In the genomic region with DNA sequence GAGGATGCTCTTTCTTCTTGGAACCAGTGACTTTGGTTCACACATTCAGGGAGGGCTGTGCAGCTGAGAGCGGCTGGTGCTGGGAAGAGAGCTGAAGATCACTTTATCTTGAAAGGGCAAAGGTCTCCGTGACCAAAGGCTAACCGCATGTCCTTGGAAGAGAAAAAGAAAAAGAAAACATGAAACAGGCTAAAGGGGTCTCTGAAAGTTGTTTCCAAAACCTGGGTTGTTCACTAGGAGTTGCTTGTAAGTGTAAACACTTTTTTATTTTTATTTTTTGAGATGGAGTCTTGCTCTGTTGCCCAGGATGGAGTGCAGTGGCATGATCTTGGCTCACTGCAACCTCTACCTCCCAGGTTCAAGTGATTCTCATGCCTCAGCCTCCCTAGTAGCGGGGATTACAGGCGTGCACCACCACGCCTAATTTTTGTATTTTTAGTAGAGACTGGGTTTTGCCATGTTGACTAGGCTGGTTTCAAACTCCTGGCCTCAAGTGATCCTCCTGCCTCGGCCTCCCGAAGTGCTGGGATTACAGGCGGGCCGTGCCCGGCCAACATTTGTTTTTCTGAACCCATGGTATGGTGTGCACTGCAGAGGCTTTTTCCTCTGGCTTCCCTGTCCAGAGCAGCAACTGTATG, we compare ENCODE assay signal across 1 cellular context.
TF ChIP-seq lines count a peak whose summit lies in the region.
"Not testable (repeated sequence)": the region's sequence is repeated elsewhere in the genome, so short reads cannot be mapped to it uniquely, and the experiment has no call there.

No MANE protein-coding gene starts in this region.

TF ChIP-seq in HepG2, 621 proteins besides CTCF, POLR2A, EP300 and RAD21:
- peak; percentile 74 for TF ChIP-seq ZMYM3 (CRISPR knock-in tag; IDR thresholded peaks at IDR 0.05)
- peak; percentile 45 for TF ChIP-seq HNRNPK (IDR thresholded peaks at IDR 0.05; ENCODE audit: low read depth, low read length, poor library complexity, severe bottlenecking)
- 0 out of 2 replicates have a peak, but pooled peaks have one; percentile 41 for TF ChIP-seq ZNF598 (CRISPR knock-in tag; IDR thresholded peaks at IDR 0.05; ENCODE audit: borderline replicate concordance)
- TF ChIP-seq ZNF460 (CRISPR knock-in tag; IDR thresholded peaks at IDR 0.05; ENCODE audit: borderline replicate concordance): peak; percentile 46; the same call in 1 of the 2 replicates
- TF ChIP-seq, protein P1, sequence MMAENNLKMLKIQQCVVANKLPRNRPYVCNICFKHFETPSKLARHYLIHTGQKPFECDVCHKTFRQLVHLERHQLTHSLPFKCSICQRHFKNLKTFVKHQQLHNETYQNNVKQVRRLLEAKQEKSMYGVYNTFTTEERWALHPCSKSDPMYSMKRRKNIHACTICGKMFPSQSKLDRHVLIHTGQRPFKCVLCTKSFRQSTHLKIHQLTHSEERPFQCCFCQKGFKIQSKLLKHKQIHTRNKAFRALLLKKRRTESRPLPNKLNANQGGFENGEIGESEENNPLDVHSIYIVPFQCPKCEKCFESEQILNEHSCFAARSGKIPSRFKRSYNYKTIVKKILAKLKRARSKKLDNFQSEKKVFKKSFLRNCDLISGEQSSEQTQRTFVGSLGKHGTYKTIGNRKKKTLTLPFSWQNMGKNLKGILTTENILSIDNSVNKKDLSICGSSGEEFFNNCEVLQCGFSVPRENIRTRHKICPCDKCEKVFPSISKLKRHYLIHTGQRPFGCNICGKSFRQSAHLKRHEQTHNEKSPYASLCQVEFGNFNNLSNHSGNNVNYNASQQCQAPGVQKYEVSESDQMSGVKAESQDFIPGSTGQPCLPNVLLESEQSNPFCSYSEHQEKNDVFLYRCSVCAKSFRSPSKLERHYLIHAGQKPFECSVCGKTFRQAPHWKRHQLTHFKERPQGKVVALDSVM (CRISPR knock-in tag; IDR thresholded peaks at IDR 0.05): peak; percentile 93
- TF ChIP-seq PPARG (CRISPR knock-in tag; conservative IDR thresholded peaks at IDR 0.05): peak; percentile 56
- 0 out of 2 replicates have a peak, but pooled peaks have one; percentile 10 for TF ChIP-seq ZNF274 (CRISPR knock-in tag; IDR thresholded peaks at IDR 0.05)
- TF ChIP-seq KAT7 (CRISPR knock-in tag; IDR thresholded peaks at IDR 0.05; ENCODE audit: borderline replicate concordance): 0 out of 2 replicates have a peak, but pooled peaks have one; percentile 24
- peak; percentile 15; the same call in 1 of the 2 replicates for TF ChIP-seq ZNF501 (CRISPR knock-in tag; IDR thresholded peaks at IDR 0.05)
- TF ChIP-seq ZNF121 (CRISPR knock-in tag; IDR thresholded peaks at IDR 0.05): peak; percentile 31; the same call in 1 of the 2 replicates
- TF ChIP-seq ZNF547 (CRISPR knock-in tag; IDR thresholded peaks at IDR 0.05): 0 out of 2 replicates have a peak, but pooled peaks have one; percentile 54
- not testable (repeated sequence) for TF ChIP-seq NR2F6 (IDR thresholded peaks at IDR 0.05)
- TF ChIP-seq NR2F6 (CRISPR knock-in tag; IDR thresholded peaks at IDR 0.05): peak; percentile 53; the same call in 1 of the 2 replicates
- peak; percentile 10; the same call in 1 of the 2 replicates for TF ChIP-seq ZNF253 (CRISPR knock-in tag; IDR thresholded peaks at IDR 0.05; ENCODE audit: borderline replicate concordance)
- peak; percentile 21; the same call in 1 of the 2 replicates for TF ChIP-seq ZBTB38 (CRISPR knock-in tag; IDR thresholded peaks at IDR 0.05)
- TF ChIP-seq, protein P2, sequence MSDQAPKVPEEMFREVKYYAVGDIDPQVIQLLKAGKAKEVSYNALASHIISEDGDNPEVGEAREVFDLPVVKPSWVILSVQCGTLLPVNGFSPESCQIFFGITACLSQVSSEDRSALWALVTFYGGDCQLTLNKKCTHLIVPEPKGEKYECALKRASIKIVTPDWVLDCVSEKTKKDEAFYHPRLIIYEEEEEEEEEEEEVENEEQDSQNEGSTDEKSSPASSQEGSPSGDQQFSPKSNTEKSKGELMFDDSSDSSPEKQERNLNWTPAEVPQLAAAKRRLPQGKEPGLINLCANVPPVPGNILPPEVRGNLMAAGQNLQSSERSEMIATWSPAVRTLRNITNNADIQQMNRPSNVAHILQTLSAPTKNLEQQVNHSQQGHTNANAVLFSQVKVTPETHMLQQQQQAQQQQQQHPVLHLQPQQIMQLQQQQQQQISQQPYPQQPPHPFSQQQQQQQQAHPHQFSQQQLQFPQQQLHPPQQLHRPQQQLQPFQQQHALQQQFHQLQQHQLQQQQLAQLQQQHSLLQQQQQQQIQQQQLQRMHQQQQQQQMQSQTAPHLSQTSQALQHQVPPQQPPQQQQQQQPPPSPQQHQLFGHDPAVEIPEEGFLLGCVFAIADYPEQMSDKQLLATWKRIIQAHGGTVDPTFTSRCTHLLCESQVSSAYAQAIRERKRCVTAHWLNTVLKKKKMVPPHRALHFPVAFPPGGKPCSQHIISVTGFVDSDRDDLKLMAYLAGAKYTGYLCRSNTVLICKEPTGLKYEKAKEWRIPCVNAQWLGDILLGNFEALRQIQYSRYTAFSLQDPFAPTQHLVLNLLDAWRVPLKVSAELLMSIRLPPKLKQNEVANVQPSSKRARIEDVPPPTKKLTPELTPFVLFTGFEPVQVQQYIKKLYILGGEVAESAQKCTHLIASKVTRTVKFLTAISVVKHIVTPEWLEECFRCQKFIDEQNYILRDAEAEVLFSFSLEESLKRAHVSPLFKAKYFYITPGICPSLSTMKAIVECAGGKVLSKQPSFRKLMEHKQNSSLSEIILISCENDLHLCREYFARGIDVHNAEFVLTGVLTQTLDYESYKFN (CRISPR knock-in tag; conservative IDR thresholded peaks at IDR 0.05): 0 out of 2 replicates have a peak, but pooled peaks have one; percentile 20
